1 cellular context compared by ENCODE assay signal in genomic region chrX:135521405-135522131, GRCh38.
A peak's percentile ranks its signal among the peaks of the same experiment; 100 is the strongest.
TF ChIP-seq lines count a peak whose summit lies in the region.

No MANE protein-coding gene starts in this region.

TF ChIP-seq in HEK293, 187 proteins besides CTCF, POLR2A, EP300 and RAD21 (continued from another document and continues in another):
- TF ChIP-seq, protein P1, sequence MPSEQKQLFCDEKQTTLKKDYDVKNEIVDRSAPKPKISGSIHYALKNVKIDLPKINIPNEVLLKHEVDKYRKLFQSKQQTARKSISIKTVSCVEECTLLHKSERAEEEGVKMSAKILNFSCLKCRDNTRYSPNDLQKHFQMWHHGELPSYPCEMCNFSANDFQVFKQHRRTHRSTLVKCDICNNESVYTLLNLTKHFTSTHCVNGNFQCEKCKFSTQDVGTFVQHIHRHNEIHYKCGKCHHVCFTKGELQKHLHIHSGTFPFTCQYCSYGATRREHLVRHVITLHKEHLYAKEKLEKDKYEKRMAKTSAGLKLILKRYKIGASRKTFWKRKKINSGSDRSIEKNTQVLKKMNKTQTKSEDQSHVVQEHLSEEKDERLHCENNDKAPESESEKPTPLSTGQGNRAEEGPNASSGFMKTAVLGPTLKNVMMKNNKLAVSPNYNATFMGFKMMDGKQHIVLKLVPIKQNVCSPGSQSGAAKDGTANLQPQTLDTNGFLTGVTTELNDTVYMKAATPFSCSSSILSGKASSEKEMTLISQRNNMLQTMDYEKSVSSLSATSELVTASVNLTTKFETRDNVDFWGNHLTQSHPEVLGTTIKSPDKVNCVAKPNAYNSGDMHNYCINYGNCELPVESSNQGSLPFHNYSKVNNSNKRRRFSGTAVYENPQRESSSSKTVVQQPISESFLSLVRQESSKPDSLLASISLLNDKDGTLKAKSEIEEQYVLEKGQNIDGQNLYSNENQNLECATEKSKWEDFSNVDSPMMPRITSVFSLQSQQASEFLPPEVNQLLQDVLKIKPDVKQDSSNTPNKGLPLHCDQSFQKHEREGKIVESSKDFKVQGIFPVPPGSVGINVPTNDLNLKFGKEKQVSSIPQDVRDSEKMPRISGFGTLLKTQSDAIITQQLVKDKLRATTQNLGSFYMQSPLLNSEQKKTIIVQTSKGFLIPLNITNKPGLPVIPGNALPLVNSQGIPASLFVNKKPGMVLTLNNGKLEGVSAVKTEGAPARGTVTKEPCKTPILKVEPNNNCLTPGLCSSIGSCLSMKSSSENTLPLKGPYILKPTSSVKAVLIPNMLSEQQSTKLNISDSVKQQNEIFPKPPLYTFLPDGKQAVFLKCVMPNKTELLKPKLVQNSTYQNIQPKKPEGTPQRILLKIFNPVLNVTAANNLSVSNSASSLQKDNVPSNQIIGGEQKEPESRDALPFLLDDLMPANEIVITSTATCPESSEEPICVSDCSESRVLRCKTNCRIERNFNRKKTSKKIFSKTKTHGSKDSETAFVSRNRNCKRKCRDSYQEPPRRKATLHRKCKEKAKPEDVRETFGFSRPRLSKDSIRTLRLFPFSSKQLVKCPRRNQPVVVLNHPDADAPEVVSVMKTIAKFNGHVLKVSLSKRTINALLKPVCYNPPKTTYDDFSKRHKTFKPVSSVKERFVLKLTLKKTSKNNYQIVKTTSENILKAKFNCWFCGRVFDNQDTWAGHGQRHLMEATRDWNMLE (tag by site-specific recombination; conservative IDR thresholded peaks at IDR 0.05; ENCODE audit: low read depth), result no peak
- no peak for TF ChIP-seq KLF10 (tag by site-specific recombination; IDR thresholded peaks at IDR 0.05)
- TF ChIP-seq KLF17 (tag by site-specific recombination; IDR thresholded peaks at IDR 0.05), result no peak
- no peak for TF ChIP-seq ZNF174 (tag by site-specific recombination; IDR thresholded peaks at IDR 0.05)
- no peak for TF ChIP-seq ZNF157 (tag by site-specific recombination; IDR thresholded peaks at IDR 0.05)
- TF ChIP-seq, protein P2, sequence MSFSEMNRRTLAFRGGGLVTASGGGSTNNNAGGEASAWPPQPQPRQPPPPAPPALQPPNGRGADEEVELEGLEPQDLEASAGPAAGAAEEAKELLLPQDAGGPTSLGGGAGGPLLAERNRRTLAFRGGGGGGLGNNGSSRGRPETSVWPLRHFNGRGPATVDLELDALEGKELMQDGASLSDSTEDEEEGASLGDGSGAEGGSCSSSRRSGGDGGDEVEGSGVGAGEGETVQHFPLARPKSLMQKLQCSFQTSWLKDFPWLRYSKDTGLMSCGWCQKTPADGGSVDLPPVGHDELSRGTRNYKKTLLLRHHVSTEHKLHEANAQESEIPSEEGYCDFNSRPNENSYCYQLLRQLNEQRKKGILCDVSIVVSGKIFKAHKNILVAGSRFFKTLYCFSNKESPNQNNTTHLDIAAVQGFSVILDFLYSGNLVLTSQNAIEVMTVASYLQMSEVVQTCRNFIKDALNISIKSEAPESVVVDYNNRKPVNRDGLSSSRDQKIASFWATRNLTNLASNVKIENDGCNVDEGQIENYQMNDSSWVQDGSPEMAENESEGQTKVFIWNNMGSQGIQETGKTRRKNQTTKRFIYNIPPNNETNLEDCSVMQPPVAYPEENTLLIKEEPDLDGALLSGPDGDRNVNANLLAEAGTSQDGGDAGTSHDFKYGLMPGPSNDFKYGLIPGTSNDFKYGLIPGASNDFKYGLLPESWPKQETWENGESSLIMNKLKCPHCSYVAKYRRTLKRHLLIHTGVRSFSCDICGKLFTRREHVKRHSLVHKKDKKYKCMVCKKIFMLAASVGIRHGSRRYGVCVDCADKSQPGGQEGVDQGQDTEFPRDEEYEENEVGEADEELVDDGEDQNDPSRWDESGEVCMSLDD (tag by site-specific recombination; IDR thresholded peaks at IDR 0.05), result peak; percentile 49; the same call in 1 of the 2 replicates
- TF ChIP-seq ZNF248 (tag by site-specific recombination; IDR thresholded peaks at IDR 0.05), result no peak
- TF ChIP-seq ZNF121 (tag by site-specific recombination; IDR thresholded peaks at IDR 0.05), result no peak
- no peak for TF ChIP-seq ZNF521 (tag by site-specific recombination; IDR thresholded peaks at IDR 0.05)
- no peak for TF ChIP-seq ZNF621 (tag by site-specific recombination; IDR thresholded peaks at IDR 0.05)
- TF ChIP-seq ZNF623 (tag by site-specific recombination; IDR thresholded peaks at IDR 0.05), result no peak
- no peak for TF ChIP-seq ZNF426 (tag by site-specific recombination; IDR thresholded peaks at IDR 0.05)
- TF ChIP-seq, protein P3, sequence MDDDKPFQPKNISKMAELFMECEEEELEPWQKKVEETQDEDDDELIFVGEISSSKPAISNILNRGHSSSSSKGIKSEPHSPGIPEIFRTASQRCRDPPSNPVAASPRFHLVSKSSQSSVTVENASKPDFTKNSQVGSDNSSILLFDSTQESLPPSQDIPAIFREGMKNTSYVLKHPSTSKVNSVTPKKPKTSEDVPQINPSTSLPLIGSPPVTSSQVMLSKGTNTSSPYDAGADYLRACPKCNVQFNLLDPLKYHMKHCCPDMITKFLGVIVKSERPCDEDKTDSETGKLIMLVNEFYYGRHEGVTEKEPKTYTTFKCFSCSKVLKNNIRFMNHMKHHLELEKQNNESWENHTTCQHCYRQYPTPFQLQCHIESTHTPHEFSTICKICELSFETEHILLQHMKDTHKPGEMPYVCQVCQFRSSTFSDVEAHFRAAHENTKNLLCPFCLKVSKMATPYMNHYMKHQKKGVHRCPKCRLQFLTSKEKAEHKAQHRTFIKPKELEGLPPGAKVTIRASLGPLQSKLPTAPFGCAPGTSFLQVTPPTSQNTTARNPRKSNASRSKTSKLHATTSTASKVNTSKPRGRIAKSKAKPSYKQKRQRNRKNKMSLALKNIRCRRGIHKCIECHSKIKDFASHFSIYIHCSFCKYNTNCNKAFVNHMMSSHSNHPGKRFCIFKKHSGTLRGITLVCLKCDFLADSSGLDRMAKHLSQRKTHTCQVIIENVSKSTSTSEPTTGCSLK (tag by site-specific recombination; IDR thresholded peaks at IDR 0.05), result no peak
- TF ChIP-seq ZNF433 (tag by site-specific recombination; IDR thresholded peaks at IDR 0.05; ENCODE audit: low read depth), result no peak
- no peak for TF ChIP-seq ZNF549 (tag by site-specific recombination; IDR thresholded peaks at IDR 0.05)
- TF ChIP-seq, protein P4, sequence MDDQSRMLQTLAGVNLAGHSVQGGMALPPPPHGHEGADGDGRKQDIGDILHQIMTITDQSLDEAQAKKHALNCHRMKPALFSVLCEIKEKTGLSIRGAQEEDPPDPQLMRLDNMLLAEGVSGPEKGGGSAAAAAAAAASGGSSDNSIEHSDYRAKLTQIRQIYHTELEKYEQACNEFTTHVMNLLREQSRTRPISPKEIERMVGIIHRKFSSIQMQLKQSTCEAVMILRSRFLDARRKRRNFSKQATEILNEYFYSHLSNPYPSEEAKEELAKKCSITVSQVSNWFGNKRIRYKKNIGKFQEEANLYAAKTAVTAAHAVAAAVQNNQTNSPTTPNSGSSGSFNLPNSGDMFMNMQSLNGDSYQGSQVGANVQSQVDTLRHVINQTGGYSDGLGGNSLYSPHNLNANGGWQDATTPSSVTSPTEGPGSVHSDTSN (CRISPR knock-in tag; IDR thresholded peaks at IDR 0.05), result no peak
- no peak for TF ChIP-seq ZNF324 (tag by site-specific recombination; IDR thresholded peaks at IDR 0.05)
- TF ChIP-seq ZNF292 (tag by site-specific recombination; IDR thresholded peaks at IDR 0.05; ENCODE audit: borderline replicate concordance, low read depth), result no peak
- TF ChIP-seq KLF9 (tag by site-specific recombination; IDR thresholded peaks at IDR 0.05; ENCODE audit: low read depth), result 0 out of 2 replicates have a peak, but pooled peaks have one; percentile 42
- TF ChIP-seq BCL6B (tag by site-specific recombination; IDR thresholded peaks at IDR 0.05), result no peak
- TF ChIP-seq ZFP3 (tag by site-specific recombination; IDR thresholded peaks at IDR 0.05; ENCODE audit: low read depth), result no peak
- TF ChIP-seq FEZF1 (tag by site-specific recombination; IDR thresholded peaks at IDR 0.05), result no peak
- TF ChIP-seq HIC1 (tag by site-specific recombination; IDR thresholded peaks at IDR 0.05), result peak; percentile 79
- TF ChIP-seq ZNF510 (tag by site-specific recombination; IDR thresholded peaks at IDR 0.05; ENCODE audit: insufficient replicate concordance), result no peak
- no peak for TF ChIP-seq ZNF596 (tag by site-specific recombination; IDR thresholded peaks at IDR 0.05)
- TF ChIP-seq ZXDB (tag by site-specific recombination; IDR thresholded peaks at IDR 0.05), result peak; percentile 53; the same call in 1 of the 2 replicates
- TF ChIP-seq GFI1B (tag by site-specific recombination; IDR thresholded peaks at IDR 0.05), result no peak
- TF ChIP-seq ZNF175 (tag by site-specific recombination; IDR thresholded peaks at IDR 0.05), result no peak
- TF ChIP-seq, protein P5, sequence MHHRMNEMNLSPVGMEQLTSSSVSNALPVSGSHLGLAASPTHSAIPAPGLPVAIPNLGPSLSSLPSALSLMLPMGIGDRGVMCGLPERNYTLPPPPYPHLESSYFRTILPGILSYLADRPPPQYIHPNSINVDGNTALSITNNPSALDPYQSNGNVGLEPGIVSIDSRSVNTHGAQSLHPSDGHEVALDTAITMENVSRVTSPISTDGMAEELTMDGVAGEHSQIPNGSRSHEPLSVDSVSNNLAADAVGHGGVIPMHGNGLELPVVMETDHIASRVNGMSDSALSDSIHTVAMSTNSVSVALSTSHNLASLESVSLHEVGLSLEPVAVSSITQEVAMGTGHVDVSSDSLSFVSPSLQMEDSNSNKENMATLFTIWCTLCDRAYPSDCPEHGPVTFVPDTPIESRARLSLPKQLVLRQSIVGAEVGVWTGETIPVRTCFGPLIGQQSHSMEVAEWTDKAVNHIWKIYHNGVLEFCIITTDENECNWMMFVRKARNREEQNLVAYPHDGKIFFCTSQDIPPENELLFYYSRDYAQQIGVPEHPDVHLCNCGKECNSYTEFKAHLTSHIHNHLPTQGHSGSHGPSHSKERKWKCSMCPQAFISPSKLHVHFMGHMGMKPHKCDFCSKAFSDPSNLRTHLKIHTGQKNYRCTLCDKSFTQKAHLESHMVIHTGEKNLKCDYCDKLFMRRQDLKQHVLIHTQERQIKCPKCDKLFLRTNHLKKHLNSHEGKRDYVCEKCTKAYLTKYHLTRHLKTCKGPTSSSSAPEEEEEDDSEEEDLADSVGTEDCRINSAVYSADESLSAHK (tag by site-specific recombination; IDR thresholded peaks at IDR 0.05), result no peak
- no peak for TF ChIP-seq ZNF404 (tag by site-specific recombination; IDR thresholded peaks at IDR 0.05)
- TF ChIP-seq ZNF23 (tag by site-specific recombination; IDR thresholded peaks at IDR 0.05; ENCODE audit: borderline replicate concordance), result no peak
- no peak for TF ChIP-seq ZNF24 (tag by site-specific recombination; IDR thresholded peaks at IDR 0.05)
- no peak for TF ChIP-seq ZNF114 (tag by site-specific recombination; IDR thresholded peaks at IDR 0.05)
- TF ChIP-seq ZNF239 (tag by site-specific recombination; IDR thresholded peaks at IDR 0.05), result no peak
- TF ChIP-seq ZNF544 (tag by site-specific recombination; IDR thresholded peaks at IDR 0.05), result no peak
- no peak for TF ChIP-seq ZBTB1 (tag by site-specific recombination; IDR thresholded peaks at IDR 0.05)
- no peak for TF ChIP-seq ZNF148 (tag by site-specific recombination; IDR thresholded peaks at IDR 0.05; ENCODE audit: borderline replicate concordance)
